ENCODE assay signal across 23 cellular contexts in the genomic region with DNA sequence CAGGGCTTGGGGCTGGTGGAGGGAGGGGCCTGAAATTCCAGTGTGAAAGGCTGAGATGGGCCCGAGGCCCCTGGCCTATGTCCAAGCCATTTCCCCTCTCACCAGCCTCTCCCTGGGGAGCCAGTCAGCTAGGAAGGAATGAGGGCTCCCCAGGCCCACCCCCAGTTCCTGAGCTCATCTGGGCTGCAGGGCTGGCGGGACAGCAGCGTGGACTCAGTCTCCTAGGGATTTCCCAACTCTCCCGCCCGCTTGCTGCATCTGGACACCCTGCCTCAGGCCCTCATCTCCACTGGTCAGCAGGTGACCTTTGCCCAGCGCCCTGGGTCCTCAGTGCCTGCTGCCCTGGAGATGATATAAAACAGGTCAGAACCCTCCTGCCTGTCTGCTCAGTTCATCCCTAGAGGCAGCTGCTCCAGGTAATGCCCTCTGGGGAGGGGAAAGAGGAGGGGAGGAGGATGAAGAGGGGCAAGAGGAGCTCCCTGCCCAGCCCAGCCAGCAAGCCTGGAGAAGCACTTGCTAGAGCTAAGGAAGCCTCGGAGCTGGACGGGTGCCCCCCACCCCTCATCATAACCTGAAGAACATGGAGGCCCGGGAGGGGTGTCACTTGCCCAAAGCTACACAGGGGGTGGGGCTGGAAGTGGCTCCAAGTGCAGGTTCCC. TPM values are rescaled to one million over a fixed set of nuclear protein-coding genes. Genes with fewer than 3 reads are reported as not detected.
DNase-seq lines count a peak whose midpoint lies in the region; ATAC-seq, FAIRE-seq and TF ChIP-seq lines count a peak whose summit lies in the region.
"Had no signal": no experiment of that assay in that cellular context is flagged by ENCODE, and none has a peak within 500 bp of the region (broad histone marks: within the 10 kb centered on the region; RNA-seq: fewer than 3 reads in every experiment).

A gene (plus strand): TSS at position 383 of the 659 bp plus-strand sequence. CDS start 676 bp downstream, outside the sequence.

- no peak within 1 kb of the TSS for H3K27ac Mint-ChIP-seq in MCF 10A (ENCODE audit: low read depth, unreplicated experiment)
- H3K27ac Mint-ChIP-seq: activated naive CD4-positive, alpha-beta T cell treated with anti-CD3 and anti-CD28 coated beads, Interleukin-2, amount 10 ng/mL, durations not matched to agents 7 days and 5 days; brain; stimulated activated memory B cell treated with anti-CD40 and anti-IgM and Interleukin-4, amounts not matched to agents 10 μg/mL and 1 μg/mL and 100 μg/mL, for 72 hours had no signal

- intact Hi-C loops in MCF 10A (cut with micrococcal nuclease) (no loop called here), mammary epithelial cell (cut with micrococcal nuclease) (no loop called here), left colon (cut with DNase I, micrococcal nuclease) (no loop called here)

- peak; percentile 17 for DNase-seq in MCF 10A (ENCODE audit: unreplicated experiment)
- no peak for DNase-seq in mammary epithelial cell
- DNase-seq in astrocyte of the hippocampus (ENCODE audit: low read depth, low spot score), result peak; percentile 37
- DNase-seq in left colon, result no peak
- peak; percentile 72 for DNase-seq in small intestine
- no peak for DNase-seq in NCI-H2171 (lab: John Stamatoyannopoulos, UW)
- DNase-seq in activated T-cell treated with anti-CD3 and anti-CD28 coated beads, Interleukin-2, amount 50 U/mL, for 1 hour, result no peak
- no peak for DNase-seq in SKM-1 (lab: John Stamatoyannopoulos, UW; ENCODE audit: unreplicated experiment)
- DNase-seq: 8988T; activated CD4-positive, alpha-beta T cell treated with anti-CD3 and anti-CD28 coated beads, Interleukin-2, amount 50 U/mL, for 4 hours; activated naive CD4-positive, alpha-beta T cell treated with anti-CD3 and anti-CD28 coated beads, Interleukin-2, amount 10 ng/mL, durations not matched to agents 7 days and 5 days; activated T-cell treated with anti-CD3 and anti-CD28 coated beads for 4 hours; DMS153; left ventricle myocardium superior; MG63; NCI-H187 had no signal

- 58% methylated on average over 6 of the region's 9 CpGs for WGBS in mammary epithelial cell (ENCODE audit: low coverage, missing lambda C conversion rate)
- WGBS in small intestine, 3 donors, result 29 to 61% (median 59%) methylated on average over 9 of the region's 9 CpGs

- H2AFZ ChIP-seq in mammary epithelial cell (ENCODE audit: low read depth, low read length), result no peak within 1 kb of the TSS

- no peaks in the 10 kb centered on the region for H4K20me1 ChIP-seq in mammary epithelial cell (ENCODE audit: insufficient read depth, low read length)

- CTCF ChIA-PET in MCF 10A (lab: Yijun Ruan, JAX) (interaction anchor here (0.7 kb wide), 1 partner anchor 40 kb away, joined by 3 read pairs; no protein-coding TSS in a partner anchor), mammary epithelial cell (lab: Charles Lee; ENCODE audit: low non-redundant PET) (interaction anchor here (0.7 kb wide), 1 partner anchor 36 kb away, joined by 5 read pairs; no protein-coding TSS in a partner anchor)

- H3K4me1 Mint-ChIP-seq in MCF 10A (ENCODE audit: insufficient read depth, unreplicated experiment), result no peaks in the 10 kb centered on the region

- H3K4me3 ChIP-seq in mammary epithelial cell (replicated peaks in 1 of 3; ENCODE audit: insufficient read depth in 1 of 3, low read depth in 2 of 3, low read length in 3 of 3) (no peak within 1 kb of the TSS), small intestine (ENCODE audit: low read depth in 1 of 2, low read length in 2 of 2) (peak within 1 kb of the TSS in 1 of 2 donors; percentile 48)
- H3K4me3 ChIP-seq: MG63, prostate gland, tibial nerve had no signal

- no peak within 1 kb of the TSS for H3K4me3 Mint-ChIP-seq in MCF 10A (ENCODE audit: unreplicated experiment)
- H3K4me3 Mint-ChIP-seq: activated naive CD4-positive, alpha-beta T cell treated with anti-CD3 and anti-CD28 coated beads, Interleukin-2, amount 10 ng/mL, durations not matched to agents 7 days and 5 days; brain; stimulated activated memory B cell treated with anti-CD40 and anti-IgM and Interleukin-4, amounts not matched to agents 10 μg/mL and 1 μg/mL and 100 μg/mL, for 72 hours had no signal

- in situ Hi-C loops in mammary epithelial cell (cut with MboI; ENCODE audit: low sequenced_read_pairs in 2 of 2), result no loop called here

- POLR2A ChIA-PET in MCF 10A (lab: Yijun Ruan, JAX), result interaction anchor here (0.6 to 1.0 kb wide), 2 partner anchors 10 to 43 kb away, joined by 3 read pairs; no protein-coding TSS in a partner anchor

- no peak for FAIRE-seq in small intestine (lab: Jason Lieb, UNC)

- H3K9me3 ChIP-seq in mammary epithelial cell (replicated peaks; ENCODE audit: insufficient read depth, low read length) (no peaks in the 10 kb centered on the region), small intestine (ENCODE audit: control insufficient read depth, low read depth) (no peaks in the 10 kb centered on the region)
- H3K9me3 ChIP-seq: MG63, prostate gland, tibial nerve had no signal

- dilution Hi-C loops in mammary epithelial cell (cut with HindIII; ENCODE audit: low sequenced_read_pairs), result no loop called here

- TF ChIP-seq CTCF in MCF 10A (IDR thresholded peaks at IDR 0.05; ENCODE audit: unreplicated experiment), result no peak
- no peak for TF ChIP-seq CTCF in mammary epithelial cell (conservative IDR thresholded peaks at IDR 0.05 in 1 of 2, IDR thresholded peaks at IDR 0.05 in 1 of 2; ENCODE audit: extremely low read depth in 1 of 2, insufficient read depth in 1 of 2, low read depth in 1 of 2, low read length in 2 of 2)

- no peak within 1 kb of the TSS for H3K9ac ChIP-seq in mammary epithelial cell (ENCODE audit: insufficient read depth, low read length)

- no peaks in the 10 kb centered on the region for H3K36me3 Mint-ChIP-seq in MCF 10A (ENCODE audit: insufficient read depth, unreplicated experiment)
- H3K36me3 Mint-ChIP-seq: activated naive CD4-positive, alpha-beta T cell treated with anti-CD3 and anti-CD28 coated beads, Interleukin-2, amount 10 ng/mL, durations not matched to agents 7 days and 5 days; brain; stimulated activated memory B cell treated with anti-CD40 and anti-IgM and Interleukin-4, amounts not matched to agents 10 μg/mL and 1 μg/mL and 100 μg/mL, for 72 hours had no signal

- no peaks in the 10 kb centered on the region for H3K27me3 Mint-ChIP-seq in MCF 10A (ENCODE audit: insufficient read depth, unreplicated experiment)

- H3K79me2 ChIP-seq in mammary epithelial cell (ENCODE audit: insufficient read depth, low read length), result no peaks in the 10 kb centered on the region

- H3K4me1 ChIP-seq in mammary epithelial cell (ENCODE audit: insufficient read depth, low read length) (no peaks in the 10 kb centered on the region), small intestine (ENCODE audit: control insufficient read depth in 2 of 2, insufficient read depth in 1 of 2, low read depth in 1 of 2, low read length in 1 of 2) (peaks cover 5 to 11% of the 10 kb centered on the region in 2 donors)
- H3K4me1 ChIP-seq: prostate gland had no signal

- H3K4me2 ChIP-seq in mammary epithelial cell (ENCODE audit: insufficient read depth, low read depth, low read length), result no peak within 1 kb of the TSS

- no peaks in the 10 kb centered on the region for H3K36me3 ChIP-seq in mammary epithelial cell (ENCODE audit: insufficient read depth, low read length)
- no peaks in the 10 kb centered on the region for H3K36me3 ChIP-seq in small intestine (ENCODE audit: control insufficient read depth in 2 of 2, insufficient read depth in 2 of 2, low read length in 2 of 2)
- H3K36me3 ChIP-seq: MG63, prostate gland, tibial nerve had no signal

- H3K9me3 Mint-ChIP-seq in MCF 10A (ENCODE audit: unreplicated experiment), result no peaks in the 10 kb centered on the region
- H3K9me3 Mint-ChIP-seq: activated naive CD4-positive, alpha-beta T cell treated with anti-CD3 and anti-CD28 coated beads, Interleukin-2, amount 10 ng/mL, durations not matched to agents 7 days and 5 days; brain; stimulated activated memory B cell treated with anti-CD40 and anti-IgM and Interleukin-4, amounts not matched to agents 10 μg/mL and 1 μg/mL and 100 μg/mL, for 72 hours had no signal

- peak; percentile 21 for ATAC-seq in left colon
- ATAC-seq: left ventricle myocardium superior; stimulated activated memory B cell treated with anti-CD40 and anti-IgM and Interleukin-4, amounts not matched to agents 10 μg/mL and 1 μg/mL and 100 μg/mL, for 72 hours had no signal

- H3K27me3 ChIP-seq in mammary epithelial cell (ENCODE audit: insufficient read depth, low read length), result no peaks in the 10 kb centered on the region
- no peaks in the 10 kb centered on the region for H3K27me3 ChIP-seq in small intestine (ENCODE audit: control insufficient read depth in 2 of 2, insufficient read depth in 2 of 2, low read length in 2 of 2)
- H3K27me3 ChIP-seq: MG63, tibial nerve had no signal

- BruUV-seq in MCF 10A (replicated peaks; lab: Mats Ljungman, UMichigan), result no TSS peak
- no TSS peak for BruUV-seq in mammary epithelial cell (replicated peaks; lab: Mats Ljungman, UMichigan)

- H3K27ac ChIP-seq in mammary epithelial cell (ENCODE audit: insufficient read depth, low read depth, low read length) (no peak within 1 kb of the TSS), small intestine (ENCODE audit: low read depth in 1 of 2, low read length in 1 of 2) (peak within 1 kb of the TSS; percentile 4 to 99)
- H3K27ac ChIP-seq: prostate gland, VCaP had no signal

RNA-seq across cellular contexts. Expression of the gene that starts here (rescaled TPM):
- total RNA-seq in MCF 10A (2022), result not detected in 2 replicates
- not detected for total RNA-seq in mammary epithelial cell
- polyA plus RNA-seq in mammary epithelial cell, result not detected
- polyA minus RNA-seq in mammary epithelial cell, result not detected
- not detected for total RNA-seq in left colon
- polyA plus RNA-seq in small intestine, result over 10,000 TPM in 1 of 3 donors, 1,000 to 10,000 TPM in 1, 100 to 1,000 TPM in 1; 273 to 10,182 (median 4,196) TPM
- total RNA-seq: glomerular endothelial cell, left ventricle myocardium superior, NCI-H460, prostate gland, tibial nerve had no signal

Comparison
In these comparisons a context has a peak if more than half of its experiments do, and no peak if none do; other contexts are left out.
1. RNA of the gene that starts here (polyA plus RNA-seq): 273 to 10,182 TPM in small intestine; not detected in mammary epithelial cell (single experiment); every median in the first group is over 100 times any median in the second.
2. Peak in DNase-seq in MCF 10A; RNA of the gene not detected or under 1 TPM.
3. Peak in ATAC-seq in left colon; RNA of the gene not detected or under 1 TPM.
4. DNase-seq: peak in astrocyte of the hippocampus (single experiment) and small intestine (single experiment); none in mammary epithelial cell (single experiment), left colon (0 of 2), NCI-H2171 (single experiment), activated T-cell treated with anti-CD3 and anti-CD28 coated beads, Interleukin-2, amount 50 U/mL, for 1 hour (single experiment) and SKM-1 (single experiment).